8 cellular contexts compared by ENCODE assay signal in the genomic region with DNA sequence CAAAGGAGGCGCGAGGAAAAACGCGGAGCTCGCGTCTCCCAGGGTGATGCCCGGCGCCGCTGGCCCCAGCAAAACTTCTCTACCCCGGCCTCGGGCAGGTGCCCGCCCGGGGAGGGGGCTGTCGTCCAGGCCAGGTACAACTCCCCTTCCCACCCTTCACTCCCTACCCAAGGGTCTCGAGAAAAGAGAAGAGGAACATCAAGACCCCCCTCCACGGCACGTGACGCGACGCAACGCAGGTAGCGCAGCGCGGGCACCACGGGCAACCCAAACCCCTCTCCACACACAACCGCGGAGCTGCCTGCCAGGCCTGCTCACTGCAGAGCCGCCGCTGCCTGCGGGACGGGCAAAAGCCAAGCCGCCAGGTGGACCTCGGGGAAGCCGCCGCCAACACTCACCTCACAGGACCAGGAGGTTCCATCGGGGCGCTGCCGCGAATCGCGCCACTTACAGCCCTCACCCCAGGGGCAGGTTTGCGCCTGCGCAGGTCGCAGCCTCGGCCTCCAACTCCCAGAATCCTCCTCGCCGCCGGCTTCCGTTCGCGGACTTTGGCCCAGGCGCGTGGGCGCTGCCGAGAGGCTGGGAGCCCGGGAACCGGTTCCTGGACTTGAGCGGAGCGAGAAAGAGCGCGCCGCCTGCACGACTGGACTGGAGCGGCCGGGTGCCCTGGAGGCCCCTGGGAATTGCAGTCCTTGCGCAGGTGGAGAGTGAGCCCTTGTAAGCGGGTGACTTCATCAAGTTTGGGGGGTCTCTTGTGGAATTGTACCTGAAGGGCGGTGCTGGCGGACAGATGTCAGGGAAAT. TPM values are rescaled to one million over a fixed set of nuclear protein-coding genes. Genes with fewer than 3 reads are reported as not detected.
A peak's percentile ranks its signal among the peaks of the same experiment; 100 is the strongest.
DNase-seq lines count a peak whose midpoint lies in the region; ATAC-seq and TF ChIP-seq lines count a peak whose summit lies in the region.

Gene ZNF232, minus strand, starts transcription at position 477 of the 803 bp plus-strand sequence. Its CDS starts 56 bp downstream, at position 421.

- peak within 1 kb of the TSS; percentile 77 for H3K4me3 ChIP-seq in hepatocyte

- H4K20me1 ChIP-seq in hepatocyte (ENCODE audit: insufficient read depth, poor library complexity, severe bottlenecking) = no peaks in the 10 kb centered on the region

- peak within 1 kb of the TSS; percentile 94 for H2AFZ ChIP-seq in hepatocyte

- ATAC-seq in HG02938 (IDR thresholded peaks at IDR 0.05; ENCODE audit: unreplicated experiment) = peak; percentile 70

- 2% methylated on average over 52 of the region's 69 CpGs for WGBS in hepatocyte (ENCODE audit: low lambda C conversion rate, missing lambda C conversion rate)

- in situ Hi-C loops in GM13977 (cut with MboI; ENCODE audit: low pct_unique_long_range_greater_than_20kb, low sequenced_read_pairs, unreplicated experiment) = no loop called here

- H3K9me3 ChIP-seq in hepatocyte (ENCODE audit: low read depth) = no peaks in the 10 kb centered on the region

- DNase-seq in GM13977 (ENCODE audit: low spot score) = peak; percentile 96
- peak; percentile 89 for DNase-seq in NCI-H2029 (lab: John Stamatoyannopoulos, UW)
- DNase-seq in T-helper 9 cell = peak; percentile 82
- peak; percentile 98 for DNase-seq in astrocyte of the hippocampus (ENCODE audit: low read depth, low spot score)
- peak; percentile 98 for DNase-seq in hepatocyte (ENCODE audit: low spot score)
- peak; percentile 86 for DNase-seq in renal cortical epithelial cell (ENCODE audit: low read depth)
- no peak for DNase-seq in cortex of kidney (lab: John Stamatoyannopoulos, UW)

- peaks cover 7% of the 10 kb centered on the region for H3K4me1 ChIP-seq in hepatocyte (ENCODE audit: insufficient read depth)

- peak within 1 kb of the TSS; percentile 95 for H3K4me2 ChIP-seq in hepatocyte

- peaks cover 3% of the 10 kb centered on the region for H3K36me3 ChIP-seq in hepatocyte (replicated peaks; ENCODE audit: insufficient read depth, low read depth)

- TF ChIP-seq CTCF in GM13977 (IDR thresholded peaks at IDR 0.05; ENCODE audit: extremely low read depth, insufficient read depth, missing control alignments) (peak; percentile 6), hepatocyte (IDR thresholded peaks at IDR 0.05; ENCODE audit: poor library complexity) (no peak)

- peak within 1 kb of the TSS; percentile 96 for H3K27ac ChIP-seq in hepatocyte

- H3K27me3 ChIP-seq in hepatocyte = no peaks in the 10 kb centered on the region

- no peaks in the 10 kb centered on the region for H3K9me2 ChIP-seq in hepatocyte (replicated peaks; ENCODE audit: insufficient read depth)

- H3K79me2 ChIP-seq in hepatocyte = peaks cover 21% of the 10 kb centered on the region

RNA-seq across cellular contexts. Expression of gene ZNF232, which starts in this region (rescaled TPM):
- total RNA-seq in hepatocyte = 10.1 and 11.8 TPM in 2 replicates
- 8.1 and 12.0 TPM in 2 replicates for polyA plus RNA-seq in hepatocyte
- total RNA-seq in renal cortical epithelial cell = 8.8 and 10.4 TPM in 2 replicates
